In genomic region chr12:47717046-47717442, GRCh38 we compare ENCODE assay signal across 1 cellular context.
TF ChIP-seq lines count a peak whose summit lies in the region.

No MANE protein-coding gene starts in this region.

TF ChIP-seq in K562, 482 proteins besides CTCF, POLR2A, EP300 and RAD21:
- TF ChIP-seq MYC (IDR thresholded peaks at IDR 0.05; ENCODE audit: low read depth, low read length) (no peak), MYC (CRISPR knock-in tag; IDR thresholded peaks at IDR 0.05; ENCODE audit: borderline replicate concordance, low read depth) (no peak), RCOR1 (IDR thresholded peaks at IDR 0.05; ENCODE audit: borderline replicate concordance in 1 of 2, low read depth in 2 of 2, low read length in 2 of 2) (no peak), ZNF146 (CRISPR knock-in tag; IDR thresholded peaks at IDR 0.05; ENCODE audit: unreplicated experiment) (no peak), ZBTB7A (IDR thresholded peaks at IDR 0.05; ENCODE audit: borderline replicate concordance, control insufficient read depth, low read depth, low read length) (no peak), CHD4 (IDR thresholded peaks at IDR 0.05; ENCODE audit: insufficient read depth, insufficient replicate concordance, low read depth, low read length, poor library complexity, severe bottlenecking) (no peak), ZNF140 (CRISPR knock-in tag; IDR thresholded peaks at IDR 0.05) (no peak), ZNF143 (CRISPR knock-in tag; IDR thresholded peaks at IDR 0.05) (no peak), MAFG (tag; conservative IDR thresholded peaks at IDR 0.05) (no peak), ZNF507 (tag; conservative IDR thresholded peaks at IDR 0.05) (no peak), SMARCC2 (IDR thresholded peaks at IDR 0.05; ENCODE audit: low read depth) (no peak), HMGXB4 (CRISPR knock-in tag; IDR thresholded peaks at IDR 0.05) (no peak)
